ENCODE assay signal across 8 cellular contexts in the genomic region with DNA sequence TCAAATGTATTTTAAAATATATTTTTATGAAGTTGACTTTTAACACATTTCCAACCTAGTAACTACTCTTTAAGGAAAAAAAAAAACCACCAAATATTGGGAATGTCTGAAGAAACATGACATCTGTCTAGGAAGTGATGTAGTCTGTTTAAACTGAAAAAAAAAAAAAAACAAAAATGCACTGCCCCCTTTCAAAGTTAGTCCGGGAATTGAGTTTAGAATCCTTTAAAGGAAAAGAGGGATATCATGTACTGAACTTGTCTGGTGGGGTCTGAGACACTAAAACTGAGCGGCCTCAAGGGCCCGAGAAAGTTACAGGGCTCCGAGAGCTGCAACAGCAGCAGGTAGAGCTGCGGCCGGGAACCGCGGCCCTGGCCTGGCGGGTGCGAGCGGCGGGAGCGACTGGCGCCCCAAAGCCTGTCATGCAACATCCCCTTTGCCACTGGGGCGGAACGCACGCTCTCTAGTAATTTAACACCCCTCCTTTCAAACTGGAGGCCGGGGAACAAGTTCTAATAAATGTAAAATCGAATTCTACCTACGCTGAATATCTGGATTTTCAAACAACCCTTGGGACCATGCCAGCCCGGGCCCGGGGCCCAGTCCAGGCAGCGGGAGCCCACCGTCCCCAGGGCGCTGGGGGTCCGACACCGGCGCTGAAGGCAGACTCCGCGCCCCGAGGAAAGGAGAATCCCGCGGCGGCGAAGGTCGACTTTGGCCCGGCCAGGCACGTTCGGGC. TPM values are rescaled to one million over a fixed set of nuclear protein-coding genes. Genes with fewer than 3 reads are reported as not detected.
A peak's percentile ranks its signal among the peaks of the same experiment; 100 is the strongest.
DNase-seq lines count a peak whose midpoint lies in the region; ATAC-seq, FAIRE-seq and TF ChIP-seq lines count a peak whose summit lies in the region.

No MANE protein-coding gene starts in this region.

- no peaks in the 10 kb centered on the region for H3K4me1 ChIP-seq in small intestine (ENCODE audit: control insufficient read depth in 2 of 2, insufficient read depth in 1 of 2, low read depth in 1 of 2, low read length in 1 of 2)

- intact Hi-C loops in MCF 10A (cut with micrococcal nuclease), result loop anchor here (1.0 to 5.0 kb wide), 4 partner anchors 43 to 136 kb away; no protein-coding TSS in a partner anchor

- H3K9me3 Mint-ChIP-seq in MCF 10A (ENCODE audit: unreplicated experiment), result no peaks in the 10 kb centered on the region

- H3K27ac ChIP-seq in small intestine (ENCODE audit: low read depth in 1 of 2, low read length in 1 of 2), result peak overlapping the region; percentile 69 to 94

- POLR2A ChIA-PET in MCF 10A (lab: Yijun Ruan, JAX), result interaction anchor here (0.7 to 3.1 kb wide), 10 partner anchors 8 to 284 kb away, joined by 3 to 19 read pairs (median 10); a partner anchor contains a TSS

- H3K9me3 ChIP-seq in small intestine (ENCODE audit: control insufficient read depth, low read depth), result no peaks in the 10 kb centered on the region

- peak; percentile 57 for ATAC-seq in GM21786 (IDR thresholded peaks at IDR 0.05; ENCODE audit: unreplicated experiment)

- no TSS peak for BruUV-seq in MCF 10A (replicated peaks; lab: Mats Ljungman, UMichigan)

- peak overlapping the region; percentile 66 to 87 for H3K4me3 ChIP-seq in small intestine (ENCODE audit: low read depth in 1 of 2, low read length in 2 of 2)

- no peaks in the 10 kb centered on the region for H3K27me3 Mint-ChIP-seq in MCF 10A (ENCODE audit: insufficient read depth, unreplicated experiment)

- CTCF ChIA-PET in MCF 10A (lab: Yijun Ruan, JAX), result interaction anchor here (0.7 kb wide), 1 partner anchor 100 kb away, joined by 3 read pairs; no protein-coding TSS in a partner anchor

- peaks cover 5% of the 10 kb centered on the region for H3K36me3 Mint-ChIP-seq in MCF 10A (ENCODE audit: insufficient read depth, unreplicated experiment)

- DNase-seq in GDM1 (lab: John Stamatoyannopoulos, UW) (peak; percentile 34), KG1 (lab: John Stamatoyannopoulos, UW) (peak; percentile 46), T-helper 22 cell (ENCODE audit: low read depth) (peak; percentile 11), MCF 10A (ENCODE audit: unreplicated experiment) (peak; percentile 53), iPS-NIHi7 (ENCODE audit: extremely low spot score) (peak; percentile 64), small intestine (peak; percentile 8), NCI-H1048 (lab: John Stamatoyannopoulos, UW) (no peak)

- H3K27me3 ChIP-seq in small intestine (ENCODE audit: control insufficient read depth in 2 of 2, insufficient read depth in 2 of 2, low read length in 2 of 2), result peaks cover 0 to 2% of the 10 kb centered on the region in 2 donors

- TF ChIP-seq CTCF in MCF 10A (IDR thresholded peaks at IDR 0.05; ENCODE audit: unreplicated experiment), result no peak

- no peak for FAIRE-seq in small intestine (lab: Jason Lieb, UNC)

- H3K27ac Mint-ChIP-seq in MCF 10A (ENCODE audit: low read depth, unreplicated experiment), result peak overlapping the region; percentile 69

- 0 to 1% (median 1%) methylated on average over 35 to 39 of the region's 39 CpGs for WGBS in small intestine, 3 donors

- peaks cover 26% of the 10 kb centered on the region for H3K4me1 Mint-ChIP-seq in MCF 10A (ENCODE audit: insufficient read depth, unreplicated experiment)

- H3K36me3 ChIP-seq in small intestine (ENCODE audit: control insufficient read depth in 2 of 2, insufficient read depth in 2 of 2, low read length in 2 of 2), result no peaks in the 10 kb centered on the region

- H3K4me3 Mint-ChIP-seq in MCF 10A (ENCODE audit: unreplicated experiment), result peak overlapping the region; percentile 81

RNA-seq across cellular contexts. Expression of a gene that starts 0.8 kb away (rescaled TPM):
- 132 and 145 TPM in 2 replicates for total RNA-seq in MCF 10A (2022)
- polyA plus RNA-seq in small intestine, result 1 to 10 TPM; 1.6 to 9.7 (median 3.8) TPM
